24 cellular contexts compared by ENCODE assay signal in genomic region chr10:33776419-33776818, GRCh38.
"Had no signal": no experiment of that assay in that cellular context is flagged by ENCODE, and none has a peak within 500 bp of the region (broad histone marks: within the 10 kb centered on the region; RNA-seq: fewer than 3 reads in every experiment).

No MANE protein-coding gene starts in this region.

- H3K36me3 ChIP-seq: esophagus squamous epithelium, gastrocnemius medialis, prostate gland, right atrium auricular region, spleen, tibial nerve had no signal

- H3K27me3 ChIP-seq: esophagus squamous epithelium, gastrocnemius medialis, right atrium auricular region, spleen, tibial nerve had no signal

- ATAC-seq: activated CD4-positive, CD25-positive, alpha-beta regulatory T cell treated with anti-CD3 and anti-CD28 coated beads, Interleukin-2, amount 50 U/mL, for 24 hours; activated CD8-positive, alpha-beta memory T cell treated with anti-CD3 and anti-CD28 coated beads, Interleukin-2, amount 10 ng/mL, durations not matched to agents 7 days and 5 days; activated CD8-positive, alpha-beta T cell treated with anti-CD3 and anti-CD28 coated beads for 36 hours; activated naive CD8-positive, alpha-beta T cell treated with anti-CD3 and anti-CD28 coated beads, Interleukin-2, amount 50 U/mL, for 24 hours; gastrocnemius medialis; left ventricle myocardium superior; naive thymus-derived CD8-positive, alpha-beta T cell had no signal

- DNase-seq: activated CD4-positive, alpha-beta T cell treated with anti-CD3 and anti-CD28 coated beads, Interleukin-2, amount 10 ng/mL, durations not matched to agents 7 days and 5 days; activated CD8-positive, alpha-beta memory T cell treated with anti-CD3 and anti-CD28 coated beads, Interleukin-2, amount 10 ng/mL, durations not matched to agents 7 days and 5 days; activated CD8-positive, alpha-beta T cell treated with anti-CD3 and anti-CD28 coated beads for 36 hours; activated gamma-delta T cell; activated naive CD4-positive, alpha-beta T cell treated with anti-CD3 and anti-CD28 coated beads, Interleukin-2, amount 50 U/mL, for 16 hours; activated naive CD8-positive, alpha-beta T cell treated with anti-CD3 and anti-CD28 coated beads, Interleukin-2, amount 50 U/mL, for 24 hours; activated T-cell treated with anti-CD3 and anti-CD28 coated beads for 4 hours; cerebellar nuclear complex; cortex of kidney; endodermal cell; esophagus squamous epithelium; gastrocnemius medialis; head of caudate nucleus; hypothalamus; left ventricle myocardium superior; mammary epithelial cell; naive thymus-derived CD8-positive, alpha-beta T cell; spleen; stimulated activated CD4-positive, alpha-beta T cell treated with anti-CD3 and anti-CD28 coated beads, Interleukin-4, amount 100 ng/mL, for 4 hours had no signal

- H3K4me1 ChIP-seq: prostate gland had no signal

- H3K27ac ChIP-seq: esophagus squamous epithelium, gastrocnemius medialis, prostate gland, right atrium auricular region, spleen, tibial nerve, VCaP had no signal

- H3K4me3 ChIP-seq: esophagus squamous epithelium, gastrocnemius medialis, prostate gland, right atrium auricular region, spleen, tibial nerve had no signal

- H3K9me3 ChIP-seq: esophagus squamous epithelium, gastrocnemius medialis, prostate gland, right atrium auricular region, spleen, tibial nerve had no signal
